In genomic region chr12:30187426-30187825, GRCh38 we compare ENCODE assay signal across 8 cellular contexts.
"Had no signal": no experiment of that assay in that cellular context is flagged by ENCODE, and none has a peak within 500 bp of the region (broad histone marks: within the 10 kb centered on the region; RNA-seq: fewer than 3 reads in every experiment).

No MANE protein-coding gene starts in this region.

- H3K4me3 ChIP-seq: GM12878 had no signal

- FAIRE-seq: G401.6, GM12878, GM12891, GM12892, GM18507, GM19239 had no signal

- ATAC-seq: GM12878 had no signal

- DNase-seq: GDM1, GF-D8 had no signal
